Comparison of ENCODE assay signal across 10 cellular contexts in the genomic region with DNA sequence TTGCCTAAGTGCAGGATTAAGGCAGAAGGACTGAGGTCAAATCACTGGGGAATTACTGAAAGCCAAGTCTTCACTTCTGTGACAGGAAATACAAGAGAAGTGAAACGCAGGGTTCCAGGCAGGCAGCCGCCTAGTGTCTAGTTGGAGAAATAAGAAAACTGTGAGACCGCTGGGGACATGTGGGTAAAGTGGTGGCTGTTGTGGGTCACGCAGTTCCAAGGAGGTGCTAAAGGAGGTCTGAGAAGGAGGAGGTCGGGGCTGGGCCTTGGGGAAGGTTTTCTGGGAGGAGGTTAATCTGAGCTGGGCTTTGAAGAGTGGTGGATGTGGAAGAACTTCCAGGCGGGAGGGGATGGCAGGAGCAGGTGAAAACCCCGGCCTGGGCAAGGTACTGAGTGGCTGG. TPM values are rescaled to one million over a fixed set of nuclear protein-coding genes. Genes with fewer than 3 reads are reported as not detected.
DNase-seq lines count a peak whose midpoint lies in the region; ATAC-seq and TF ChIP-seq lines count a peak whose summit lies in the region.
"Had no signal": no experiment of that assay in that cellular context is flagged by ENCODE, and none has a peak within 500 bp of the region (broad histone marks: within the 10 kb centered on the region; RNA-seq: fewer than 3 reads in every experiment).

No MANE protein-coding gene starts in this region.

- POLR2A ChIA-PET in activated CD8-positive, alpha-beta T cell treated with anti-CD3 and anti-CD28 coated beads for 36 hours (lab: Charles Lee): interaction anchor here (0.9 to 16.3 kb wide), 6 partner anchors 9 to 66 kb away, joined by 3 to 237 read pairs (median 7); a partner anchor contains a TSS

- no peak for DNase-seq in activated CD4-positive, CD25-positive, alpha-beta regulatory T cell treated with anti-CD3 and anti-CD28 coated beads, Interleukin-2, amount 50 U/mL, for 72 hours
- DNase-seq in activated CD8-positive, alpha-beta T cell treated with anti-CD3 and anti-CD28 coated beads for 36 hours: no peak
- DNase-seq in natural killer cell treated with Interleukin-12 subunit alpha and Interleukin-12 subunit beta and Interleukin-15 and Interleukin-18, amount 100 ng/mL, for 72 hours (ENCODE audit: low spot score): no peak
- DNase-seq in COR-L47 (lab: John Stamatoyannopoulos, UW): no peak
- DNase-seq: effector CD4-positive, alpha-beta T cell; Kasumi-1 had no signal

- peak; percentile 10 to 15 for ATAC-seq in activated CD4-positive, CD25-positive, alpha-beta regulatory T cell treated with anti-CD3 and anti-CD28 coated beads, Interleukin-2, amount 50 U/mL, for 24 hours
- ATAC-seq in GM21381 (IDR thresholded peaks at IDR 0.05; ENCODE audit: unreplicated experiment): peak; percentile 45
- ATAC-seq in activated CD8-positive, alpha-beta T cell treated with anti-CD3 and anti-CD28 coated beads for 36 hours: no peak
- ATAC-seq in natural killer cell treated with Interleukin-12 subunit alpha and Interleukin-12 subunit beta and Interleukin-15 and Interleukin-18, amount 100 ng/mL, for 72 hours: no peak
- no peak for ATAC-seq in HG03439 (IDR thresholded peaks at IDR 0.05; ENCODE audit: unreplicated experiment)
- no peak for ATAC-seq in HG03135 (IDR thresholded peaks at IDR 0.05; ENCODE audit: unreplicated experiment)

- no peaks in the 10 kb centered on the region for H3K9me3 Mint-ChIP-seq in activated CD8-positive, alpha-beta T cell treated with anti-CD3 and anti-CD28 coated beads for 36 hours
- H3K9me3 Mint-ChIP-seq in natural killer cell treated with Interleukin-12 subunit alpha and Interleukin-12 subunit beta and Interleukin-15 and Interleukin-18, amount 100 ng/mL, for 72 hours: no peaks in the 10 kb centered on the region

- CTCF ChIA-PET in activated CD8-positive, alpha-beta T cell treated with anti-CD3 and anti-CD28 coated beads for 36 hours (lab: Charles Lee): interaction anchor here (1.1 to 1.2 kb wide), 2 partner anchors 19 to 60 kb away, joined by 4 to 6 read pairs; no protein-coding TSS in a partner anchor

- H3K4me3 Mint-ChIP-seq in activated CD8-positive, alpha-beta T cell treated with anti-CD3 and anti-CD28 coated beads for 36 hours: no peak overlapping the region
- H3K4me3 Mint-ChIP-seq in natural killer cell treated with Interleukin-12 subunit alpha and Interleukin-12 subunit beta and Interleukin-15 and Interleukin-18, amount 100 ng/mL, for 72 hours: peak overlapping the region; percentile 61

- peaks cover 78% of the 10 kb centered on the region for H3K36me3 Mint-ChIP-seq in activated CD8-positive, alpha-beta T cell treated with anti-CD3 and anti-CD28 coated beads for 36 hours (ENCODE audit: low read depth)
- H3K36me3 Mint-ChIP-seq in natural killer cell treated with Interleukin-12 subunit alpha and Interleukin-12 subunit beta and Interleukin-15 and Interleukin-18, amount 100 ng/mL, for 72 hours: peaks cover 33% of the 10 kb centered on the region

- peak overlapping the region; percentile 81 for H3K27ac Mint-ChIP-seq in activated CD8-positive, alpha-beta T cell treated with anti-CD3 and anti-CD28 coated beads for 36 hours
- H3K27ac Mint-ChIP-seq in natural killer cell treated with Interleukin-12 subunit alpha and Interleukin-12 subunit beta and Interleukin-15 and Interleukin-18, amount 100 ng/mL, for 72 hours: peak overlapping the region; percentile 86 to 92

- TF ChIP-seq CTCF in activated CD8-positive, alpha-beta T cell treated with anti-CD3 and anti-CD28 coated beads for 36 hours (IDR thresholded peaks at IDR 0.05): no peak

- intact Hi-C loops in activated CD8-positive, alpha-beta T cell treated with anti-CD3 and anti-CD28 coated beads for 36 hours (cut with micrococcal nuclease): no loop called here

- no peaks in the 10 kb centered on the region for H3K27me3 Mint-ChIP-seq in activated CD8-positive, alpha-beta T cell treated with anti-CD3 and anti-CD28 coated beads for 36 hours
- no peaks in the 10 kb centered on the region for H3K27me3 Mint-ChIP-seq in natural killer cell treated with Interleukin-12 subunit alpha and Interleukin-12 subunit beta and Interleukin-15 and Interleukin-18, amount 100 ng/mL, for 72 hours

- peaks cover 29% of the 10 kb centered on the region for H3K4me1 Mint-ChIP-seq in activated CD8-positive, alpha-beta T cell treated with anti-CD3 and anti-CD28 coated beads for 36 hours (ENCODE audit: low read depth)
- H3K4me1 Mint-ChIP-seq in natural killer cell treated with Interleukin-12 subunit alpha and Interleukin-12 subunit beta and Interleukin-15 and Interleukin-18, amount 100 ng/mL, for 72 hours (ENCODE audit: low read depth in 2 of 2): peaks cover 32 to 33% of the 10 kb centered on the region in 2 donors

RNA-seq across cellular contexts. Expression of a gene that starts 11.2 kb away (rescaled TPM):
- total RNA-seq in activated CD8-positive, alpha-beta T cell treated with anti-CD3 and anti-CD28 coated beads for 36 hours: 100 to 1,000 TPM; 318 to 319 TPM
- 100 to 1,000 TPM; 169 to 339 TPM for total RNA-seq in natural killer cell treated with Interleukin-12 subunit alpha and Interleukin-12 subunit beta and Interleukin-15 and Interleukin-18, amount 100 ng/mL, for 72 hours

RNA-seq across cellular contexts. Expression of a gene that starts 30.2 kb away (rescaled TPM):
- total RNA-seq in activated CD8-positive, alpha-beta T cell treated with anti-CD3 and anti-CD28 coated beads for 36 hours: under 1 TPM in 1 of 2 experiments, not detected in 1; 0.22 TPM
- total RNA-seq in natural killer cell treated with Interleukin-12 subunit alpha and Interleukin-12 subunit beta and Interleukin-15 and Interleukin-18, amount 100 ng/mL, for 72 hours: 1 to 10 TPM; 4.9 to 7.3 TPM

Comparison
In these comparisons a context has a peak if more than half of its experiments do, and no peak if none do; other contexts are left out.
1. ATAC-seq: peak in activated CD4-positive, CD25-positive, alpha-beta regulatory T cell treated with anti-CD3 and anti-CD28 coated beads, Interleukin-2, amount 50 U/mL, for 24 hours (2 of 2) and GM21381 (single experiment); none in activated CD8-positive, alpha-beta T cell treated with anti-CD3 and anti-CD28 coated beads for 36 hours (single experiment), natural killer cell treated with Interleukin-12 subunit alpha and Interleukin-12 subunit beta and Interleukin-15 and Interleukin-18, amount 100 ng/mL, for 72 hours (0 of 2), HG03439 (single experiment) and HG03135 (single experiment).
2. RNA of a gene that starts 30.2 kb away (total RNA-seq): 4.9 to 7.3 TPM in natural killer cell treated with Interleukin-12 subunit alpha and Interleukin-12 subunit beta and Interleukin-15 and Interleukin-18, amount 100 ng/mL, for 72 hours; 0.22 TPM in activated CD8-positive, alpha-beta T cell treated with anti-CD3 and anti-CD28 coated beads for 36 hours; every median in the first group is over 4 times any median in the second.